In genomic region chr16:48244863-48245195, GRCh38 we compare ENCODE assay signal across 1 cellular context.
TF ChIP-seq lines count a peak whose summit lies in the region.

No MANE protein-coding gene starts in this region.

TF ChIP-seq in WTC11, 78 proteins besides CTCF, POLR2A, EP300 and RAD21 (continued from another document):
- TF ChIP-seq PRDM15 (CRISPR knock-in tag; IDR thresholded peaks at IDR 0.05) (no peak), JAZF1 (CRISPR knock-in tag; IDR thresholded peaks at IDR 0.05) (no peak), ZNF219 (CRISPR knock-in tag; IDR thresholded peaks at IDR 0.05; ENCODE audit: borderline replicate concordance) (no peak), STAT6 (CRISPR knock-in tag; conservative IDR thresholded peaks at IDR 0.05; ENCODE audit: low read depth) (no peak), GABPB1 (CRISPR knock-in tag; IDR thresholded peaks at IDR 0.05) (no peak)
